25 cellular contexts compared by ENCODE assay signal in the genomic region with DNA sequence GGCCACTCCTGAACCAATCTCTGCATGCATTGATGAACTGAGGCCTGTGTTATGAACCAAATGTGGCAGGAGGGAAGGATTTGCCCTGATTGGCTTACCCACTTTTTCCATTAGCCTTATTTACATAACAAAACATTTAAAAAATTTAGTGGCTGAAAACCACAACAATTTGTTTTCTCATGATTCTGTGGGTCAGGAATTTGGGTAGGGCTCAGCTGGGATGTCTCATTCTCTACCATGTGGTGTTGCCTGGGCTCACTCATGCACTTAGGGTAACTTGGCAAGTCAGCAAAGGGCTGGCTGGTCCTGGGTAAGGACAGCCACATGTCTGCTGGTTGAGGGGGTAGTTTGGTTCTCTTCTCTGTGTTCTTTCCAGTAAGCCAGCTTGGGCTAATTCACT. TPM values are rescaled to one million over a fixed set of nuclear protein-coding genes. Genes with fewer than 3 reads are reported as not detected.
A peak's percentile ranks its signal among the peaks of the same experiment; 100 is the strongest.
DNase-seq lines count a peak whose midpoint lies in the region; ATAC-seq and TF ChIP-seq lines count a peak whose summit lies in the region.
"Had no signal": no experiment of that assay in that cellular context is flagged by ENCODE, and none has a peak within 500 bp of the region (broad histone marks: within the 10 kb centered on the region; RNA-seq: fewer than 3 reads in every experiment).

No MANE protein-coding gene starts in this region.

- H3K27ac ChIP-seq in gastroesophageal sphincter = no peak overlapping the region
- H3K27ac ChIP-seq: BLaER1 treated with 17β-estradiol and CSF1 and Interleukin-3, amounts not matched to agents 10 nM and 100 nM; spleen had no signal

- H3K4me3 ChIP-seq in foreskin fibroblast (ENCODE audit: low read depth in 1 of 2, low read length in 2 of 2) (no peak overlapping the region), gastroesophageal sphincter (no peak overlapping the region)
- H3K4me3 ChIP-seq: BLaER1 treated with 17β-estradiol and CSF1 and Interleukin-3, amounts not matched to agents 10 nM and 100 nM; spleen had no signal

- no peaks in the 10 kb centered on the region for H3K27me3 ChIP-seq in gastroesophageal sphincter
- H3K27me3 ChIP-seq: BLaER1 treated with 17β-estradiol and CSF1 and Interleukin-3, amounts not matched to agents 10 nM and 100 nM had no signal

- TF ChIP-seq POLR2A in gastroesophageal sphincter (IDR thresholded peaks at IDR 0.05) = no peak

- H3K36me3 ChIP-seq in gastroesophageal sphincter = no peaks in the 10 kb centered on the region
- H3K36me3 ChIP-seq: spleen had no signal

- no peaks in the 10 kb centered on the region; the same call in 1 of the 2 replicates for H3K27me3 Mint-ChIP-seq in HFFc6 (ENCODE audit: insufficient read depth)
- H3K27me3 Mint-ChIP-seq: naive thymus-derived CD4-positive, alpha-beta T cell had no signal

- DNase-seq in AG08396 (ENCODE audit: low spot score) (peak; percentile 23), HFFc6 (peak; percentile 35), astrocyte of the hippocampus (ENCODE audit: low read depth, low spot score) (peak; percentile 81), foreskin fibroblast (peak; percentile 29 to 64), Kasumi-1 (lab: John Stamatoyannopoulos, UW) (no peak), SHP77 treated with DMSO at 0.1 percent for 48 hours (lab: John Stamatoyannopoulos, UW) (no peak)
- DNase-seq: activated CD8-positive, alpha-beta T cell treated with anti-CD3 and anti-CD28 coated beads, Interleukin-2, amount 10 ng/mL, durations not matched to agents 7 days and 5 days; activated gamma-delta T cell treated with Interleukin-2 at 50 U/mL for 16 hours; Caco-2; caudate nucleus; naive thymus-derived CD4-positive, alpha-beta T cell; NCI-H1694; NCI-H774; occipital lobe; spleen; stimulated activated CD4-positive, alpha-beta T cell treated with anti-CD3 and anti-CD28 coated beads, Interleukin-4, amount 100 ng/mL, for 24 hours; stimulated activated naive CD4-positive, alpha-beta T cell treated with Interleukin-2 at 50 U/mL for 16 hours had no signal

- no peak overlapping the region for H3K4me3 Mint-ChIP-seq in HFFc6
- H3K4me3 Mint-ChIP-seq: activated CD8-positive, alpha-beta T cell treated with anti-CD3 and anti-CD28 coated beads, Interleukin-2, amount 10 ng/mL, durations not matched to agents 7 days and 5 days; dendritic cell treated with granulocyte-macrophage colony-stimulating factor and Interleukin-4, amounts not matched to agents 40 ng/mL and 50 ng/mL, for 4 days; memory B cell; naive thymus-derived CD4-positive, alpha-beta T cell had no signal

- no peak for TF ChIP-seq EP300 in gastroesophageal sphincter (IDR thresholded peaks at IDR 0.05)

- TF ChIP-seq CTCF in HFFc6 (IDR thresholded peaks at IDR 0.05) (no peak), foreskin fibroblast (IDR thresholded peaks at IDR 0.05; ENCODE audit: low read depth, low read length) (no peak), gastroesophageal sphincter (IDR thresholded peaks at IDR 0.05) (no peak)

- no peaks in the 10 kb centered on the region for H3K4me1 Mint-ChIP-seq in HFFc6 (ENCODE audit: low read depth)
- H3K4me1 Mint-ChIP-seq: memory B cell; naive thymus-derived CD4-positive, alpha-beta T cell had no signal

- H3K9me3 Mint-ChIP-seq in HFFc6 = peaks cover 3% of the 10 kb centered on the region

- no peak for ATAC-seq in GM19397 (IDR thresholded peaks at IDR 0.05; ENCODE audit: unreplicated experiment)
- ATAC-seq in gastroesophageal sphincter = no peak
- ATAC-seq: activated CD8-positive, alpha-beta T cell treated with anti-CD3 and anti-CD28 coated beads, Interleukin-2, amount 10 ng/mL, durations not matched to agents 7 days and 5 days; naive thymus-derived CD4-positive, alpha-beta T cell; Right ventricle myocardium inferior had no signal

- H3K27ac Mint-ChIP-seq in HFFc6 = no peak overlapping the region
- H3K27ac Mint-ChIP-seq: activated CD8-positive, alpha-beta T cell treated with anti-CD3 and anti-CD28 coated beads, Interleukin-2, amount 10 ng/mL, durations not matched to agents 7 days and 5 days; dendritic cell treated with granulocyte-macrophage colony-stimulating factor and Interleukin-4, amounts not matched to agents 40 ng/mL and 50 ng/mL, for 4 days; memory B cell; naive thymus-derived CD4-positive, alpha-beta T cell had no signal

- no peaks in the 10 kb centered on the region for H3K4me1 ChIP-seq in gastroesophageal sphincter
- H3K4me1 ChIP-seq: BLaER1 treated with 17β-estradiol and CSF1 and Interleukin-3, amounts not matched to agents 10 nM and 100 nM; Caco-2; spleen had no signal

- no peaks in the 10 kb centered on the region for H3K36me3 Mint-ChIP-seq in HFFc6 (ENCODE audit: low read depth)
- H3K36me3 Mint-ChIP-seq: memory B cell had no signal

- H3K9me3 ChIP-seq in gastroesophageal sphincter = no peaks in the 10 kb centered on the region
- H3K9me3 ChIP-seq: Caco-2 had no signal

RNA-seq across cellular contexts. Expression of gene CYP2R1, which starts 35.1 kb away (rescaled TPM):
- 1 to 10 TPM in 4 of 6 experiments, under 1 TPM in 2; 0.67 to 4.0 (median 1.2) TPM for total RNA-seq in HFFc6 (2021; fragmentation: NEBNext Ultra II Directional; extraction: Animal tissue kit (Norgen Biotek cat#: 25700))
- total RNA-seq in gastroesophageal sphincter = 10 to 100 TPM; 13.5 to 22.7 (median 14.9) TPM
- total RNA-seq: A172 had no signal

RNA-seq across cellular contexts. Expression of gene CALCA, which starts 45.0 kb away (rescaled TPM):
- not detected for total RNA-seq in HFFc6 (2021; fragmentation: NEBNext Ultra II Directional; extraction: Animal tissue kit (Norgen Biotek cat#: 25700))
- not detected for total RNA-seq in gastroesophageal sphincter
- total RNA-seq: A172; activated CD8-positive, alpha-beta T cell treated with anti-CD3 and anti-CD28 coated beads, Interleukin-2, amount 10 ng/mL, durations not matched to agents 7 days and 5 days; Caco-2; naive thymus-derived CD4-positive, alpha-beta T cell; occipital lobe; OCI-LY7; Right ventricle myocardium inferior had no signal

Comparison
In these comparisons a context has a peak if more than half of its experiments do, and no peak if none do; other contexts are left out.
1. DNase-seq: peak in AG08396 (single experiment), HFFc6 (single experiment), astrocyte of the hippocampus (single experiment) and foreskin fibroblast (2 of 2); none in Kasumi-1 (0 of 2) and SHP77 treated with DMSO at 0.1 percent for 48 hours (single experiment).